ENCODE assay signal across 8 cellular contexts in genomic region chr10:113788604-113789083, GRCh38. TPM values are rescaled to one million over a fixed set of nuclear protein-coding genes. Genes with fewer than 3 reads are reported as not detected.
DNase-seq lines count a peak whose midpoint lies in the region; ATAC-seq and TF ChIP-seq lines count a peak whose summit lies in the region.

No MANE protein-coding gene starts in this region.

- POLR2A ChIA-PET in WTC11 (lab: Charles Lee) = no interaction called here

- H3K4me3 ChIP-seq in dorsolateral prefrontal cortex (no peak overlapping the region), retinal pigment epithelial cell (ENCODE audit: low read length) (no peak overlapping the region)

- peaks cover 4% of the 10 kb centered on the region for H3K9me3 Mint-ChIP-seq in WTC11

- H3K27ac Mint-ChIP-seq in WTC11 = no peak overlapping the region

- H3K27me3 ChIP-seq in dorsolateral prefrontal cortex = no peaks in the 10 kb centered on the region

- no peaks in the 10 kb centered on the region for H3K36me3 Mint-ChIP-seq in WTC11

- no peaks in the 10 kb centered on the region for H3K27me3 Mint-ChIP-seq in WTC11 (ENCODE audit: low read depth)

- TF ChIP-seq CTCF in dorsolateral prefrontal cortex (IDR thresholded peaks at IDR 0.05 in 54 of 56, conservative IDR thresholded peaks at IDR 0.05 in 2 of 56; ENCODE audit: low read depth in 1 of 56, partially characterized antibody in 56 of 56) (no peak), retinal pigment epithelial cell (conservative IDR thresholded peaks at IDR 0.05; ENCODE audit: low read depth, low read length) (no peak), WTC11 (IDR thresholded peaks at IDR 0.05) (no peak)

- H3K27ac ChIP-seq in dorsolateral prefrontal cortex = peak overlapping the region in 49 of 59 donors; percentile 25 to 84 (median 67)

- intact Hi-C loops in dorsolateral prefrontal cortex (cut with DNase I) = loop anchor here (10.0 kb wide), 1 partner anchor 84 kb away; no protein-coding TSS in a partner anchor

- peak; percentile 86 for DNase-seq in GM03348 (ENCODE audit: low spot score)
- peak; percentile 95 for DNase-seq in LHCN-M2 (ENCODE audit: low read depth)
- DNase-seq in dorsolateral prefrontal cortex = peak in 3 of 10 donors; percentile 26 to 54 (median 48)
- DNase-seq in retinal pigment epithelial cell (ENCODE audit: low read depth) = peak; percentile 25
- no peak for DNase-seq in WTC11 (ENCODE audit: low spot score)
- no peak for DNase-seq in DMS114 treated with DMSO at 0.1 percent for 48 hours (lab: John Stamatoyannopoulos, UW; ENCODE audit: unreplicated experiment)
- DNase-seq in midbrain (lab: John Stamatoyannopoulos, UW) = no peak

- CTCF ChIA-PET in WTC11 (lab: Charles Lee) = interaction anchor here (2.4 kb wide), 1 partner anchor 11 kb away, joined by 10 read pairs; no protein-coding TSS in a partner anchor

- ATAC-seq in GM21737 (IDR thresholded peaks at IDR 0.05; ENCODE audit: unreplicated experiment) (peak; percentile 56), WTC11 (no peak)

- no peak overlapping the region for H3K4me3 Mint-ChIP-seq in WTC11

- no peaks in the 10 kb centered on the region for H3K4me1 Mint-ChIP-seq in WTC11

TF ChIP-seq in WTC11, 78 proteins besides CTCF, POLR2A, EP300 and RAD21:
- TF ChIP-seq NR3C1 (CRISPR knock-in tag; conservative IDR thresholded peaks at IDR 0.05; ENCODE audit: low read depth) (no peak), RELA (CRISPR knock-in tag; IDR thresholded peaks at IDR 0.05; ENCODE audit: borderline replicate concordance) (no peak), E2F1 (CRISPR knock-in tag; IDR thresholded peaks at IDR 0.05) (no peak), CREM (CRISPR knock-in tag; IDR thresholded peaks at IDR 0.05) (no peak), ERG (CRISPR knock-in tag; IDR thresholded peaks at IDR 0.05) (no peak), USF1 (CRISPR knock-in tag; IDR thresholded peaks at IDR 0.05) (no peak), ZNF512 (CRISPR knock-in tag; IDR thresholded peaks at IDR 0.05; ENCODE audit: borderline replicate concordance) (no peak), GABPB1 (CRISPR knock-in tag; IDR thresholded peaks at IDR 0.05) (no peak), ZNF425 (CRISPR knock-in tag; conservative IDR thresholded peaks at IDR 0.05) (no peak), OVOL2 (CRISPR knock-in tag; IDR thresholded peaks at IDR 0.05; ENCODE audit: borderline replicate concordance) (no peak), TP53 (CRISPR knock-in tag; IDR thresholded peaks at IDR 0.05) (no peak), ATF1 (CRISPR knock-in tag; IDR thresholded peaks at IDR 0.05) (no peak), USF2 (CRISPR knock-in tag; IDR thresholded peaks at IDR 0.05) (no peak), NFATC4 (CRISPR knock-in tag; IDR thresholded peaks at IDR 0.05) (no peak), MAX (CRISPR knock-in tag; IDR thresholded peaks at IDR 0.05) (no peak), ZNF671 (CRISPR knock-in tag; IDR thresholded peaks at IDR 0.05) (no peak), PREB (CRISPR knock-in tag; IDR thresholded peaks at IDR 0.05; ENCODE audit: borderline replicate concordance) (no peak)

RNA-seq across cellular contexts. Expression of gene PLEKHS1, which starts 37.2 kb away (rescaled TPM):
- not detected in 2 replicates for total RNA-seq in LHCN-M2 (2014; rRNA removed)
- 0.02 TPM for polyA plus RNA-seq in LHCN-M2 (2012)
- under 1 TPM in 11 of 120 experiments, not detected in 109; 0.13 to 0.76 (median 0.28) TPM for total RNA-seq in dorsolateral prefrontal cortex
- not detected in 3 replicates for total RNA-seq in WTC11 (2021)

Comparison
In these comparisons a context has a peak if more than half of its experiments do, and no peak if none do; other contexts are left out.
1. DNase-seq: peak in GM03348 (single experiment), LHCN-M2 (single experiment) and retinal pigment epithelial cell (single experiment); none in WTC11 (single experiment), DMS114 treated with DMSO at 0.1 percent for 48 hours (single experiment) and midbrain (single experiment).